ENCODE assay signal across 1 cellular context in the genomic region with DNA sequence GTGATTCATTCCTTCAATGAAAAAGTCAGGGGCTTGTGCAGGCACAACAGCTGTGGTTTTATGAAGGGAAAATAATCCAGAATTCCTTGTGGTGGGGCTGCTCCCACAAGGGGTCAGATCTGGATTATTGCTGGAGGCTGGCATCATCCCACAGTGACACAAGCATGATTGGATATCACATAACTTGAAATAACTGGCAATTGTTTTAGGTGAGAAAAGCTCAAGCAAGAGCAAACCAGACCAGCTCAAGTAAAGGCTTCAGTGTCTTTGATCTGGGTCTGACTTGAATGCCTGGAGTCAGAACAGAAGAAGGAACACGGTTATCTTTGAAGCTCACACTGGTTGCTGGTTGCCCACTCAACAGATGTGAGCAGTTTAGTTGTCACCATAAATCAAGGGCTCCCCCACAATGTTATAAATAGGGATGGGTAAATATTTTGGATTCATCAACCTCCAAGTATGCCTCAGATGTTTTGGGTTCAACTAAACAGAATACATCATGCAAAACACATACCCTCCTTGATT.
TF ChIP-seq lines count a peak whose summit lies in the region.

No MANE protein-coding gene starts in this region.

TF ChIP-seq in K562, 482 proteins besides CTCF, POLR2A, EP300 and RAD21 (continued from another document and continues in another):
- TF ChIP-seq, protein P1, sequence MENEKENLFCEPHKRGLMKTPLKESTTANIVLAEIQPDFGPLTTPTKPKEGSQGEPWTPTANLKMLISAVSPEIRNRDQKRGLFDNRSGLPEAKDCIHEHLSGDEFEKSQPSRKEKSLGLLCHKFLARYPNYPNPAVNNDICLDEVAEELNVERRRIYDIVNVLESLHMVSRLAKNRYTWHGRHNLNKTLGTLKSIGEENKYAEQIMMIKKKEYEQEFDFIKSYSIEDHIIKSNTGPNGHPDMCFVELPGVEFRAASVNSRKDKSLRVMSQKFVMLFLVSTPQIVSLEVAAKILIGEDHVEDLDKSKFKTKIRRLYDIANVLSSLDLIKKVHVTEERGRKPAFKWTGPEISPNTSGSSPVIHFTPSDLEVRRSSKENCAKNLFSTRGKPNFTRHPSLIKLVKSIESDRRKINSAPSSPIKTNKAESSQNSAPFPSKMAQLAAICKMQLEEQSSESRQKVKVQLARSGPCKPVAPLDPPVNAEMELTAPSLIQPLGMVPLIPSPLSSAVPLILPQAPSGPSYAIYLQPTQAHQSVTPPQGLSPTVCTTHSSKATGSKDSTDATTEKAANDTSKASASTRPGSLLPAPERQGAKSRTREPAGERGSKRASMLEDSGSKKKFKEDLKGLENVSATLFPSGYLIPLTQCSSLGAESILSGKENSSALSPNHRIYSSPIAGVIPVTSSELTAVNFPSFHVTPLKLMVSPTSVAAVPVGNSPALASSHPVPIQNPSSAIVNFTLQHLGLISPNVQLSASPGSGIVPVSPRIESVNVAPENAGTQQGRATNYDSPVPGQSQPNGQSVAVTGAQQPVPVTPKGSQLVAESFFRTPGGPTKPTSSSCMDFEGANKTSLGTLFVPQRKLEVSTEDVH (IDR thresholded peaks at IDR 0.05; ENCODE audit: low read depth, partially characterized antibody), result no peak
- TF ChIP-seq GTF2F1 (IDR thresholded peaks at IDR 0.05; ENCODE audit: low read depth, low read length), result no peak
- TF ChIP-seq ZNF76 (CRISPR knock-in tag; IDR thresholded peaks at IDR 0.05; ENCODE audit: borderline replicate concordance), result no peak
- no peak for TF ChIP-seq MLX (CRISPR knock-in tag; conservative IDR thresholded peaks at IDR 0.05)
- TF ChIP-seq, protein P2, sequence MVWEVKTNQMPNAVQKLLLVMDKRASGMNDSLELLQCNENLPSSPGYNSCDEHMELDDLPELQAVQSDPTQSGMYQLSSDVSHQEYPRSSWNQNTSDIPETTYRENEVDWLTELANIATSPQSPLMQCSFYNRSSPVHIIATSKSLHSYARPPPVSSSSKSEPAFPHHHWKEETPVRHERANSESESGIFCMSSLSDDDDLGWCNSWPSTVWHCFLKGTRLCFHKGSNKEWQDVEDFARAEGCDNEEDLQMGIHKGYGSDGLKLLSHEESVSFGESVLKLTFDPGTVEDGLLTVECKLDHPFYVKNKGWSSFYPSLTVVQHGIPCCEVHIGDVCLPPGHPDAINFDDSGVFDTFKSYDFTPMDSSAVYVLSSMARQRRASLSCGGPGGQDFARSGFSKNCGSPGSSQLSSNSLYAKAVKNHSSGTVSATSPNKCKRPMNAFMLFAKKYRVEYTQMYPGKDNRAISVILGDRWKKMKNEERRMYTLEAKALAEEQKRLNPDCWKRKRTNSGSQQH (CRISPR knock-in tag; IDR thresholded peaks at IDR 0.05), result no peak
- no peak for TF ChIP-seq SMARCA5 (IDR thresholded peaks at IDR 0.05)
- TF ChIP-seq FOS (IDR thresholded peaks at IDR 0.05; ENCODE audit: extremely low read depth, insufficient read length), result no peak
- TF ChIP-seq, protein P3, sequence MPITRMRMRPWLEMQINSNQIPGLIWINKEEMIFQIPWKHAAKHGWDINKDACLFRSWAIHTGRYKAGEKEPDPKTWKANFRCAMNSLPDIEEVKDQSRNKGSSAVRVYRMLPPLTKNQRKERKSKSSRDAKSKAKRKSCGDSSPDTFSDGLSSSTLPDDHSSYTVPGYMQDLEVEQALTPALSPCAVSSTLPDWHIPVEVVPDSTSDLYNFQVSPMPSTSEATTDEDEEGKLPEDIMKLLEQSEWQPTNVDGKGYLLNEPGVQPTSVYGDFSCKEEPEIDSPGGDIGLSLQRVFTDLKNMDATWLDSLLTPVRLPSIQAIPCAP (CRISPR knock-in tag; IDR thresholded peaks at IDR 0.05; ENCODE audit: borderline replicate concordance), result no peak
- no peak for TF ChIP-seq PURB (CRISPR knock-in tag; IDR thresholded peaks at IDR 0.05; ENCODE audit: low read depth)
- no peak for TF ChIP-seq ZFPM2 (CRISPR knock-in tag; IDR thresholded peaks at IDR 0.05)
- TF ChIP-seq, protein P4, sequence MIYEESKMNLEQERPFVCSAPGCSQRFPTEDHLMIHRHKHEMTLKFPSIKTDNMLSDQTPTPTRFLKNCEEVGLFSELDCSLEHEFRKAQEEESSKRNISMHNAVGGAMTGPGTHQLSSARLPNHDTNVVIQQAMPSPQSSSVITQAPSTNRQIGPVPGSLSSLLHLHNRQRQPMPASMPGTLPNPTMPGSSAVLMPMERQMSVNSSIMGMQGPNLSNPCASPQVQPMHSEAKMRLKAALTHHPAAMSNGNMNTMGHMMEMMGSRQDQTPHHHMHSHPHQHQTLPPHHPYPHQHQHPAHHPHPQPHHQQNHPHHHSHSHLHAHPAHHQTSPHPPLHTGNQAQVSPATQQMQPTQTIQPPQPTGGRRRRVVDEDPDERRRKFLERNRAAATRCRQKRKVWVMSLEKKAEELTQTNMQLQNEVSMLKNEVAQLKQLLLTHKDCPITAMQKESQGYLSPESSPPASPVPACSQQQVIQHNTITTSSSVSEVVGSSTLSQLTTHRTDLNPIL (CRISPR knock-in tag; IDR thresholded peaks at IDR 0.05), result no peak
- no peak for TF ChIP-seq ZNF695 (CRISPR knock-in tag; IDR thresholded peaks at IDR 0.05)
- TF ChIP-seq, protein P5, sequence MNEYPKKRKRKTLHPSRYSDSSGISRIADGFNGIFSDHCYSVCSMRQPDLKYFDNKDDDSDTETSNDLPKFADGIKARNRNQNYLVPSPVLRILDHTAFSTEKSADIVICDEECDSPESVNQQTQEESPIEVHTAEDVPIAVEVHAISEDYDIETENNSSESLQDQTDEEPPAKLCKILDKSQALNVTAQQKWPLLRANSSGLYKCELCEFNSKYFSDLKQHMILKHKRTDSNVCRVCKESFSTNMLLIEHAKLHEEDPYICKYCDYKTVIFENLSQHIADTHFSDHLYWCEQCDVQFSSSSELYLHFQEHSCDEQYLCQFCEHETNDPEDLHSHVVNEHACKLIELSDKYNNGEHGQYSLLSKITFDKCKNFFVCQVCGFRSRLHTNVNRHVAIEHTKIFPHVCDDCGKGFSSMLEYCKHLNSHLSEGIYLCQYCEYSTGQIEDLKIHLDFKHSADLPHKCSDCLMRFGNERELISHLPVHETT (CRISPR knock-in tag; conservative IDR thresholded peaks at IDR 0.05 in 1 of 2, IDR thresholded peaks at IDR 0.05 in 1 of 2), result no peak
- no peak for TF ChIP-seq NFIX (CRISPR knock-in tag; IDR thresholded peaks at IDR 0.05; ENCODE audit: low read depth)
- no peak for TF ChIP-seq CHD4 (IDR thresholded peaks at IDR 0.05; ENCODE audit: insufficient read depth, insufficient replicate concordance, low read depth, low read length, poor library complexity, severe bottlenecking)
- no peak for TF ChIP-seq WHSC1 (IDR thresholded peaks at IDR 0.05; ENCODE audit: low read length)
- TF ChIP-seq FOXK1 (CRISPR knock-in tag; IDR thresholded peaks at IDR 0.05; ENCODE audit: borderline replicate concordance), result no peak
- TF ChIP-seq, protein P6, sequence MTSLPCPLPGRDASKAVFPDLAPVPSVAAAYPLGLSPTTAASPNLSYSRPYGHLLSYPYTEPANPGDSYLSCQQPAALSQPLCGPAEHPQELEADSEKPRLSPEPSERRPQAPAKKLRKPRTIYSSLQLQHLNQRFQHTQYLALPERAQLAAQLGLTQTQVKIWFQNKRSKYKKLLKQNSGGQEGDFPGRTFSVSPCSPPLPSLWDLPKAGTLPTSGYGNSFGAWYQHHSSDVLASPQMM (CRISPR knock-in tag; IDR thresholded peaks at IDR 0.05), result no peak
- no peak for TF ChIP-seq ARID2 (IDR thresholded peaks at IDR 0.05)
- TF ChIP-seq DDX20 (tag; IDR thresholded peaks at IDR 0.05; ENCODE audit: low read depth), result no peak
- TF ChIP-seq AFF1 (IDR thresholded peaks at IDR 0.05; ENCODE audit: low read depth in 1 of 2, partially characterized antibody in 2 of 2), result no peak
- TF ChIP-seq NFRKB (IDR thresholded peaks at IDR 0.05; ENCODE audit: low read depth), result no peak
- TF ChIP-seq CCAR2 (IDR thresholded peaks at IDR 0.05; ENCODE audit: low read depth, low read length), result no peak
- TF ChIP-seq, protein P7, sequence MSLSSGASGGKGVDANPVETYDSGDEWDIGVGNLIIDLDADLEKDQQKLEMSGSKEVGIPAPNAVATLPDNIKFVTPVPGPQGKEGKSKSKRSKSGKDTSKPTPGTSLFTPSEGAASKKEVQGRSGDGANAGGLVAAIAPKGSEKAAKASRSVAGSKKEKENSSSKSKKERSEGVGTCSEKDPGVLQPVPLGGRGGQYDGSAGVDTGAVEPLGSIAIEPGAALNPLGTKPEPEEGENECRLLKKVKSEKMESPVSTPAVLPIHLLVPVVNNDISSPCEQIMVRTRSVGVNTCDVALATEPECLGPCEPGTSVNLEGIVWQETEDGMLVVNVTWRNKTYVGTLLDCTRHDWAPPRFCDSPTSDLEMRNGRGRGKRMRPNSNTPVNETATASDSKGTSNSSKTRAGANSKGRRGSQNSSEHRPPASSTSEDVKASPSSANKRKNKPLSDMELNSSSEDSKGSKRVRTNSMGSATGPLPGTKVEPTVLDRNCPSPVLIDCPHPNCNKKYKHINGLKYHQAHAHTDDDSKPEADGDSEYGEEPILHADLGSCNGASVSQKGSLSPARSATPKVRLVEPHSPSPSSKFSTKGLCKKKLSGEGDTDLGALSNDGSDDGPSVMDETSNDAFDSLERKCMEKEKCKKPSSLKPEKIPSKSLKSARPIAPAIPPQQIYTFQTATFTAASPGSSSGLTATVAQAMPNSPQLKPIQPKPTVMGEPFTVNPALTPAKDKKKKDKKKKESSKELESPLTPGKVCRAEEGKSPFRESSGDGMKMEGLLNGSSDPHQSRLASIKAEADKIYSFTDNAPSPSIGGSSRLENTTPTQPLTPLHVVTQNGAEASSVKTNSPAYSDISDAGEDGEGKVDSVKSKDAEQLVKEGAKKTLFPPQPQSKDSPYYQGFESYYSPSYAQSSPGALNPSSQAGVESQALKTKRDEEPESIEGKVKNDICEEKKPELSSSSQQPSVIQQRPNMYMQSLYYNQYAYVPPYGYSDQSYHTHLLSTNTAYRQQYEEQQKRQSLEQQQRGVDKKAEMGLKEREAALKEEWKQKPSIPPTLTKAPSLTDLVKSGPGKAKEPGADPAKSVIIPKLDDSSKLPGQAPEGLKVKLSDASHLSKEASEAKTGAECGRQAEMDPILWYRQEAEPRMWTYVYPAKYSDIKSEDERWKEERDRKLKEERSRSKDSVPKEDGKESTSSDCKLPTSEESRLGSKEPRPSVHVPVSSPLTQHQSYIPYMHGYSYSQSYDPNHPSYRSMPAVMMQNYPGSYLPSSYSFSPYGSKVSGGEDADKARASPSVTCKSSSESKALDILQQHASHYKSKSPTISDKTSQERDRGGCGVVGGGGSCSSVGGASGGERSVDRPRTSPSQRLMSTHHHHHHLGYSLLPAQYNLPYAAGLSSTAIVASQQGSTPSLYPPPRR (CRISPR knock-in tag; IDR thresholded peaks at IDR 0.05; ENCODE audit: borderline replicate concordance), result no peak
- 0 out of 4 replicates have a peak, but pooled peaks of 1 of the 2 experiments have one; percentile 40 for TF ChIP-seq MAZ (CRISPR knock-in tag; conservative IDR thresholded peaks at IDR 0.05 in 1 of 2, IDR thresholded peaks at IDR 0.05 in 1 of 2)
- no peak for TF ChIP-seq NR2C1 (IDR thresholded peaks at IDR 0.05)
- no peak for TF ChIP-seq NR2C1 (tag; IDR thresholded peaks at IDR 0.05)
- no peak for TF ChIP-seq ZBTB49 (CRISPR knock-in tag; IDR thresholded peaks at IDR 0.05; ENCODE audit: borderline replicate concordance)
- TF ChIP-seq CREBBP (IDR thresholded peaks at IDR 0.05; ENCODE audit: low read depth, low read length), result no peak
- peak; percentile 93 for TF ChIP-seq STAT5A (IDR thresholded peaks at IDR 0.05; ENCODE audit: borderline replicate concordance, low read length)
- no peak for TF ChIP-seq BRD4 (IDR thresholded peaks at IDR 0.05)
- TF ChIP-seq ZNF785 (CRISPR knock-in tag; IDR thresholded peaks at IDR 0.05), result no peak
- TF ChIP-seq ZC3H4 (CRISPR knock-in tag; IDR thresholded peaks at IDR 0.05; ENCODE audit: borderline replicate concordance), result no peak
- TF ChIP-seq TFAM (CRISPR knock-in tag; conservative IDR thresholded peaks at IDR 0.05), result no peak
- TF ChIP-seq MIER1 (IDR thresholded peaks at IDR 0.05; ENCODE audit: low read depth), result no peak
